Comparison of ENCODE assay signal across 8 cellular contexts in genomic region chr5:176646707-176647029, GRCh38. TPM values are rescaled to one million over a fixed set of nuclear protein-coding genes. Genes with fewer than 3 reads are reported as not detected.
DNase-seq lines count a peak whose midpoint lies in the region; ATAC-seq and TF ChIP-seq lines count a peak whose summit lies in the region.

No MANE protein-coding gene starts in this region.

- peaks cover 34% of the 10 kb centered on the region for H3K4me1 ChIP-seq in neural progenitor cell

- DNase-seq in chondrocyte (ENCODE audit: low spot score) (no peak), neural progenitor cell (ENCODE audit: low spot score) (no peak), NCI-H524 (lab: John Stamatoyannopoulos, UW) (no peak), NCI-H526 (lab: John Stamatoyannopoulos, UW) (no peak), HuH-7.5 (ENCODE audit: low spot score) (no peak)
- DNase-seq in activated effector memory CD4-positive, alpha-beta T cell treated with Interleukin-2 at 50 U/mL for 16 hours = no peak

- H3F3A ChIP-seq in neural progenitor cell (ENCODE audit: low read depth) = peaks cover 22% of the 10 kb centered on the region

- no peak overlapping the region for H3K9ac ChIP-seq in neural progenitor cell

- H3K27me3 ChIP-seq in neural progenitor cell = no peaks in the 10 kb centered on the region

- no peaks in the 10 kb centered on the region for H3K36me3 ChIP-seq in neural progenitor cell

- peaks cover 30% of the 10 kb centered on the region for H3K79me2 ChIP-seq in neural progenitor cell (ENCODE audit: low read depth)

- no peaks in the 10 kb centered on the region for H3K27me3 Mint-ChIP-seq in chondrocyte (ENCODE audit: low read depth)
- peaks cover 22% of the 10 kb centered on the region for H3K27me3 Mint-ChIP-seq in neural progenitor cell (ENCODE audit: insufficient read depth, low read depth)

- H3K4me1 Mint-ChIP-seq in chondrocyte (ENCODE audit: low read depth) (peaks cover 23% of the 10 kb centered on the region), neural progenitor cell (peaks cover 39% of the 10 kb centered on the region)

- H3K4me2 ChIP-seq in neural progenitor cell = peak overlapping the region; percentile 57

- H3K27ac Mint-ChIP-seq in chondrocyte (ENCODE audit: unreplicated experiment) (peak overlapping the region; percentile 88), neural progenitor cell (peak overlapping the region; percentile 96)

- H3K9me3 Mint-ChIP-seq in chondrocyte (ENCODE audit: low read depth) = no peaks in the 10 kb centered on the region
- no peaks in the 10 kb centered on the region for H3K9me3 Mint-ChIP-seq in neural progenitor cell

- peaks cover 24% of the 10 kb centered on the region for H4K20me1 ChIP-seq in neural progenitor cell (ENCODE audit: low read depth)

- ATAC-seq in GM19372 (IDR thresholded peaks at IDR 0.05; ENCODE audit: low read depth, unreplicated experiment) (peak; percentile 11), HG03558 (IDR thresholded peaks at IDR 0.05; ENCODE audit: extremely low read depth, unreplicated experiment) (peak; percentile 5)

- H3K4me3 ChIP-seq in neural progenitor cell = no peak overlapping the region

- no peak for TF ChIP-seq CTCF in chondrocyte (IDR thresholded peaks at IDR 0.05)
- TF ChIP-seq CTCF in neural progenitor cell (IDR thresholded peaks at IDR 0.05) = no peak

- H3K36me3 Mint-ChIP-seq in chondrocyte (ENCODE audit: low read depth) (no peaks in the 10 kb centered on the region), neural progenitor cell (no peaks in the 10 kb centered on the region)

- H2AFZ ChIP-seq in neural progenitor cell (replicated peaks) = peak overlapping the region; percentile 23

- H3K27ac ChIP-seq in neural progenitor cell = no peak overlapping the region

- peak overlapping the region; percentile 73 for H3K4me3 Mint-ChIP-seq in chondrocyte (ENCODE audit: unreplicated experiment)
- peak overlapping the region; percentile 82 for H3K4me3 Mint-ChIP-seq in neural progenitor cell

- no peaks in the 10 kb centered on the region for H3K9me3 ChIP-seq in neural progenitor cell (ENCODE audit: low read depth)

RNA-seq across cellular contexts. Expression of gene TSPAN17, which starts 0.6 kb away (rescaled TPM):
- total RNA-seq in chondrocyte = 40.8 to 49.8 TPM (median 48.0 TPM) in 3 replicates
- 25.9 and 51.7 TPM in 2 replicates for total RNA-seq in neural progenitor cell (ENCODE audit: low replicate concordance)

RNA-seq across cellular contexts. Expression of gene EIF4E1B, which starts 16.2 kb away (rescaled TPM):
- total RNA-seq in chondrocyte (not detected in 3 replicates), neural progenitor cell (ENCODE audit: low replicate concordance) (0.06 and 0.68 TPM in 2 replicates)

RNA-seq across cellular contexts. Expression of gene SNCB, which starts 16.3 kb away (rescaled TPM):
- total RNA-seq in chondrocyte (0.45 to 0.95 TPM in 2 of 3 replicates, not detected in the other), neural progenitor cell (ENCODE audit: low replicate concordance) (1.1 TPM in 1 of 2 replicates, not detected in the other)

RNA-seq across cellular contexts. Expression of gene GPRIN1, which starts 36.7 kb away (rescaled TPM):
- total RNA-seq in chondrocyte (1.7 to 2.9 TPM (median 2.1 TPM) in 3 replicates), neural progenitor cell (ENCODE audit: low replicate concordance) (0.67 and 3.7 TPM in 2 replicates)
